In genomic region chr20:57266251-57267157, GRCh38 we compare ENCODE assay signal across 1 cellular context.
A peak's percentile ranks its signal among the peaks of the same experiment; 100 is the strongest.
TF ChIP-seq lines count a peak whose summit lies in the region.

TSS of gene BMP7 (minus strand) at chr20:57266641. CDS start at chr20:57266122, 519 bp downstream.

TF ChIP-seq in H1, 55 proteins besides CTCF, POLR2A, EP300 and RAD21 (continued from another document):
- TF ChIP-seq HDAC2 (IDR thresholded peaks at IDR 0.05; ENCODE audit: borderline replicate concordance in 1 of 2, low read depth in 2 of 2, low read length in 2 of 2) (peak in 1 of 2 experiments; percentile 50; a peak in 1 of 4 replicates), E2F6 (IDR thresholded peaks at IDR 0.05) (peak; percentile 21), KDM4A (IDR thresholded peaks at IDR 0.05; ENCODE audit: low read depth, low read length, severe bottlenecking) (peak; percentile 38), CHD1 (IDR thresholded peaks at IDR 0.05; ENCODE audit: low read depth, low read length) (no peak)
